In genomic region chr19:6373096-6373812, GRCh38 we compare ENCODE assay signal across 8 cellular contexts. TPM values are rescaled to one million over a fixed set of nuclear protein-coding genes. Genes with fewer than 3 reads are reported as not detected.
DNase-seq lines count a peak whose midpoint lies in the region; ATAC-seq and TF ChIP-seq lines count a peak whose summit lies in the region.

No MANE protein-coding gene starts in this region.

- peaks cover 0 to 30% of the 10 kb centered on the region in 2 donors for H3K36me3 ChIP-seq in left lung

- H3K27ac ChIP-seq in coronary artery (peak overlapping the region; percentile 94 to 100), left lung (peak overlapping the region; percentile 97)

- peak; percentile 51 for ATAC-seq in GM19395 (IDR thresholded peaks at IDR 0.05; ENCODE audit: unreplicated experiment)
- ATAC-seq in HG03558 (IDR thresholded peaks at IDR 0.05; ENCODE audit: extremely low read depth, unreplicated experiment), result peak; percentile 24
- peak; percentile 88 for ATAC-seq in left lung

- peaks cover 14% of the 10 kb centered on the region for H3K36me3 Mint-ChIP-seq in activated CD4-positive, alpha-beta T cell treated with anti-CD3 and anti-CD28 coated beads, Interleukin-2, amount 10 ng/mL, durations not matched to agents 7 days and 5 days (ENCODE audit: low read depth)

- peaks cover 16% of the 10 kb centered on the region for H3K4me1 Mint-ChIP-seq in activated CD4-positive, alpha-beta T cell treated with anti-CD3 and anti-CD28 coated beads, Interleukin-2, amount 10 ng/mL, durations not matched to agents 7 days and 5 days

- no peak for TF ChIP-seq CTCF in coronary artery (IDR thresholded peaks at IDR 0.05)
- no peak for TF ChIP-seq CTCF in left lung (IDR thresholded peaks at IDR 0.05)

- peak; percentile 95 to 96 for DNase-seq in AML-193 (lab: John Stamatoyannopoulos, UW)
- DNase-seq in NCI-H69 (lab: John Stamatoyannopoulos, UW), result peak; percentile 99
- DNase-seq in activated CD4-positive, alpha-beta T cell treated with anti-CD3 and anti-CD28 coated beads, Interleukin-2, amount 10 ng/mL, durations not matched to agents 7 days and 5 days, result peak; percentile 99
- DNase-seq in coronary artery (ENCODE audit: low spot score), result peak; percentile 99
- peak; percentile 99 to 100 for DNase-seq in left lung
- peak; percentile 100 for DNase-seq in stimulated activated CD4-positive, alpha-beta T cell treated with anti-CD3 and anti-CD28 coated beads, Interleukin-1b, Interleukin-23, amount 100 ng/mL, for 48 hours

- intact Hi-C loops in left lung (cut with DNase I), result no loop called here

- peak overlapping the region; percentile 89 for H3K4me3 Mint-ChIP-seq in activated CD4-positive, alpha-beta T cell treated with anti-CD3 and anti-CD28 coated beads, Interleukin-2, amount 10 ng/mL, durations not matched to agents 7 days and 5 days

- H3K4me3 ChIP-seq in coronary artery (peak overlapping the region; percentile 95), left lung (peak overlapping the region; percentile 71 to 93)

- POLR2A ChIA-PET in activated CD4-positive, alpha-beta T cell treated with anti-CD3 and anti-CD28 coated beads, Interleukin-2, amount 10 ng/mL, durations not matched to agents 7 days and 5 days (lab: Charles Lee), result interaction anchor here (1.4 kb wide), 1 partner anchor 12 kb away, joined by 19 read pairs; the partner anchor contains the start of gene CLPP

- no peaks in the 10 kb centered on the region for H3K9me3 ChIP-seq in left lung

- no peaks in the 10 kb centered on the region for H3K9me3 Mint-ChIP-seq in activated CD4-positive, alpha-beta T cell treated with anti-CD3 and anti-CD28 coated beads, Interleukin-2, amount 10 ng/mL, durations not matched to agents 7 days and 5 days

- peaks cover 3 to 12% of the 10 kb centered on the region in 2 donors for H3K4me1 ChIP-seq in left lung

- H3K27me3 Mint-ChIP-seq in activated CD4-positive, alpha-beta T cell treated with anti-CD3 and anti-CD28 coated beads, Interleukin-2, amount 10 ng/mL, durations not matched to agents 7 days and 5 days, result no peaks in the 10 kb centered on the region

- CTCF ChIA-PET in activated CD4-positive, alpha-beta T cell treated with anti-CD3 and anti-CD28 coated beads, Interleukin-2, amount 10 ng/mL, durations not matched to agents 7 days and 5 days (lab: Charles Lee), result interaction anchor here (0.9 to 2.1 kb wide), 4 partner anchors 11 to 19 kb away, joined by 3 to 15 read pairs (median 6); partner anchors contain the start of genes CLPP and GTF2F1

- no peaks in the 10 kb centered on the region for H3K27me3 ChIP-seq in left lung

- H3K27ac Mint-ChIP-seq in activated CD4-positive, alpha-beta T cell treated with anti-CD3 and anti-CD28 coated beads, Interleukin-2, amount 10 ng/mL, durations not matched to agents 7 days and 5 days, result peak overlapping the region; percentile 95

RNA-seq across cellular contexts. Expression of gene ALKBH7, which starts 0.7 kb away (rescaled TPM):
- 10 to 100 TPM; 32.8 to 48.2 TPM for total RNA-seq in activated CD4-positive, alpha-beta T cell treated with anti-CD3 and anti-CD28 coated beads, Interleukin-2, amount 10 ng/mL, durations not matched to agents 7 days and 5 days
- 10 to 100 TPM; 52.8 to 67.7 TPM for total RNA-seq in left lung

RNA-seq across cellular contexts. Expression of gene PSPN, which starts 2.5 kb away (rescaled TPM):
- 1 to 10 TPM; 2.4 TPM for total RNA-seq in activated CD4-positive, alpha-beta T cell treated with anti-CD3 and anti-CD28 coated beads, Interleukin-2, amount 10 ng/mL, durations not matched to agents 7 days and 5 days
- 1 to 10 TPM; 1.9 to 2.1 TPM for total RNA-seq in left lung

RNA-seq across cellular contexts. Expression of gene CLPP, which starts 11.9 kb away (rescaled TPM):
- total RNA-seq in activated CD4-positive, alpha-beta T cell treated with anti-CD3 and anti-CD28 coated beads, Interleukin-2, amount 10 ng/mL, durations not matched to agents 7 days and 5 days, result 100 to 1,000 TPM; 124 to 125 TPM
- total RNA-seq in left lung, result 10 to 100 TPM; 69.5 to 78.4 TPM

RNA-seq across cellular contexts. Expression of gene GTF2F1, which starts 19.7 kb away (rescaled TPM):
- 10 to 100 TPM; 61.4 to 67.7 TPM for total RNA-seq in activated CD4-positive, alpha-beta T cell treated with anti-CD3 and anti-CD28 coated beads, Interleukin-2, amount 10 ng/mL, durations not matched to agents 7 days and 5 days
- total RNA-seq in left lung, result 10 to 100 TPM; 39.6 to 43.4 TPM

RNA-seq across cellular contexts. Expression of gene ACER1, which starts 39.8 kb away (rescaled TPM):
- under 1 TPM; 0.81 to 0.82 TPM for total RNA-seq in activated CD4-positive, alpha-beta T cell treated with anti-CD3 and anti-CD28 coated beads, Interleukin-2, amount 10 ng/mL, durations not matched to agents 7 days and 5 days
- not detected for total RNA-seq in left lung

Comparison
In these comparisons a context has a peak if more than half of its experiments do, and no peak if none do; other contexts are left out.
1. Peak in every context shown above with its lines: DNase-seq, ATAC-seq, H3K4me3 ChIP-seq and H3K27ac ChIP-seq.
2. ATAC-seq: peak in every context shown above with its lines; median percentile 88 in left lung; 51 in GM19395; 24 in HG03558.